In genomic region chr15:74955796-74956647, GRCh38 we compare ENCODE assay signal across 2 cellular contexts.
TF ChIP-seq lines count a peak whose summit lies in the region.

No MANE protein-coding gene starts in this region.

TF ChIP-seq in A549, 52 proteins besides CTCF, POLR2A, EP300 and RAD21 (continued from another document):
- peak; percentile 91 for TF ChIP-seq USF2 (IDR thresholded peaks at IDR 0.05)
- peak; percentile 82; the same call in 1 of the 2 replicates for TF ChIP-seq MYC (IDR thresholded peaks at IDR 0.05; ENCODE audit: borderline replicate concordance, low read length)
- TF ChIP-seq RNF2 (IDR thresholded peaks at IDR 0.05; ENCODE audit: borderline replicate concordance, low read depth), result peak; percentile 90
- no peak for TF ChIP-seq POLR2AphosphoS2 (conservative IDR thresholded peaks at IDR 0.05; ENCODE audit: low read length)
- peak; percentile 74; the same call in 1 of the 2 replicates for TF ChIP-seq PHF8 (IDR thresholded peaks at IDR 0.05; ENCODE audit: borderline replicate concordance, low read depth)
- peak; percentile 91 for TF ChIP-seq TP53 (CRISPR knock-in tag; IDR thresholded peaks at IDR 0.05)

TF ChIP-seq in GM12878, 131 proteins besides CTCF, POLR2A, EP300 and RAD21 (continued from another document and continues in another):
- TF ChIP-seq CUX1 (IDR thresholded peaks at IDR 0.05; ENCODE audit: insufficient replicate concordance, low read depth, low read length) (no peak), MAX (IDR thresholded peaks at IDR 0.05; ENCODE audit: low read depth, low read length) (peak; percentile 83; the same call in 1 of the 2 replicates), REST (IDR thresholded peaks at IDR 0.05; ENCODE audit: low read depth, low read length) (no peak), ZNF274 (IDR thresholded peaks at IDR 0.05; ENCODE audit: insufficient read depth, insufficient read length) (no peak), BACH1 (IDR thresholded peaks at IDR 0.05; ENCODE audit: borderline replicate concordance) (no peak; the same call in 1 of the 2 replicates), ZNF207 (IDR thresholded peaks at IDR 0.05; ENCODE audit: borderline replicate concordance) (peak; percentile 38; the same call in 1 of the 2 replicates), ZNF592 (IDR thresholded peaks at IDR 0.05) (no peak), POLR2AphosphoS2 (IDR thresholded peaks at IDR 0.05; ENCODE audit: low read depth, low read length) (no peak), ZBED1 (IDR thresholded peaks at IDR 0.05; ENCODE audit: borderline replicate concordance) (no peak), LARP7 (IDR thresholded peaks at IDR 0.05) (peak; percentile 94), IKZF2 (IDR thresholded peaks at IDR 0.05) (no peak), TARDBP (IDR thresholded peaks at IDR 0.05; ENCODE audit: borderline replicate concordance) (no peak), SRF (IDR thresholded peaks at IDR 0.05; ENCODE audit: low read depth in 2 of 2, low read length in 2 of 2) (no peak), BHLHE40 (IDR thresholded peaks at IDR 0.05; ENCODE audit: borderline replicate concordance in 1 of 2, low read depth in 2 of 2, low read length in 1 of 2) (peak; percentile 93 to 98), ZSCAN29 (IDR thresholded peaks at IDR 0.05) (no peak), ZNF217 (IDR thresholded peaks at IDR 0.05) (peak; percentile 58; the same call in 1 of the 2 replicates), TCF3 (IDR thresholded peaks at IDR 0.05; ENCODE audit: borderline replicate concordance, insufficient read depth, low read depth, low read length) (0 out of 2 replicates have a peak, but pooled peaks have one; percentile 12), GATAD2B (conservative IDR thresholded peaks at IDR 0.05; ENCODE audit: low read depth) (0 out of 2 replicates have a peak, but pooled peaks have one; percentile 66), IKZF1 (conservative IDR thresholded peaks at IDR 0.05) (peak; percentile 77), USF2 (IDR thresholded peaks at IDR 0.05; ENCODE audit: borderline replicate concordance, low read depth, low read length) (peak; percentile 46), NR2C2 (IDR thresholded peaks at IDR 0.05; ENCODE audit: borderline replicate concordance, control insufficient read depth, insufficient read length, low read depth) (no peak)
- TF ChIP-seq, protein P1, sequence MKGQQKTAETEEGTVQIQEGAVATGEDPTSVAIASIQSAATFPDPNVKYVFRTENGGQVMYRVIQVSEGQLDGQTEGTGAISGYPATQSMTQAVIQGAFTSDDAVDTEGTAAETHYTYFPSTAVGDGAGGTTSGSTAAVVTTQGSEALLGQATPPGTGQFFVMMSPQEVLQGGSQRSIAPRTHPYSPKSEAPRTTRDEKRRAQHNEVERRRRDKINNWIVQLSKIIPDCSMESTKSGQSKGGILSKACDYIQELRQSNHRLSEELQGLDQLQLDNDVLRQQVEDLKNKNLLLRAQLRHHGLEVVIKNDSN (IDR thresholded peaks at IDR 0.05; ENCODE audit: borderline replicate concordance, extremely low read length, insufficient read depth, low read depth, low read length), result peak; percentile 90
- TF ChIP-seq, protein P2, sequence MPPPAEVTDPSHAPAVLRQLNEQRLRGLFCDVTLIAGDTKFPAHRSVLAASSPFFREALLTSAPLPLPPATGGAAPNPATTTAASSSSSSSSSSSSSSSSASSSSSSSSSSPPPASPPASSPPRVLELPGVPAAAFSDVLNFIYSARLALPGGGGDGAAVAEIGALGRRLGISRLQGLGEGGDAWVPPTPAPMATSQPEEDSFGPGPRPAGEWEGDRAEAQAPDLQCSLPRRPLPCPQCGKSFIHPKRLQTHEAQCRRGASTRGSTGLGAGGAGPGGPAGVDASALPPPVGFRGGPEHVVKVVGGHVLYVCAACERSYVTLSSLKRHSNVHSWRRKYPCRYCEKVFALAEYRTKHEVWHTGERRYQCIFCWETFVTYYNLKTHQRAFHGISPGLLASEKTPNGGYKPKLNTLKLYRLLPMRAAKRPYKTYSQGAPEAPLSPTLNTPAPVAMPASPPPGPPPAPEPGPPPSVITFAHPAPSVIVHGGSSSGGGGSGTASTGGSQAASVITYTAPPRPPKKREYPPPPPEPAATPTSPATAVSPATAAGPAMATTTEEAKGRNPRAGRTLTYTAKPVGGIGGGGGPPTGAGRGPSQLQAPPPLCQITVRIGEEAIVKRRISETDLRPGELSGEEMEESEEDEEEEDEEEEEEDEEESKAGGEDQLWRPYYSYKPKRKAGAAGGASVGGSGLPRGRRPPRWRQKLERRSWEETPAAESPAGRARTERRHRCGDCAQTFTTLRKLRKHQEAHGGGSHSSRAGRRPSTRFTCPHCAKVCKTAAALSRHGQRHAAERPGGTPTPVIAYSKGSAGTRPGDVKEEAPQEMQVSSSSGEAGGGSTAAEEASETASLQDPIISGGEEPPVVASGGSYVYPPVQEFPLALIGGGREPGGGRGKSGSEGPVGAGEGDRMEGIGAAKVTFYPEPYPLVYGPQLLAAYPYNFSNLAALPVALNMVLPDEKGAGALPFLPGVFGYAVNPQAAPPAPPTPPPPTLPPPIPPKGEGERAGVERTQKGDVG (CRISPR knock-in tag; IDR thresholded peaks at IDR 0.05), result no peak
- TF ChIP-seq, protein P3, sequence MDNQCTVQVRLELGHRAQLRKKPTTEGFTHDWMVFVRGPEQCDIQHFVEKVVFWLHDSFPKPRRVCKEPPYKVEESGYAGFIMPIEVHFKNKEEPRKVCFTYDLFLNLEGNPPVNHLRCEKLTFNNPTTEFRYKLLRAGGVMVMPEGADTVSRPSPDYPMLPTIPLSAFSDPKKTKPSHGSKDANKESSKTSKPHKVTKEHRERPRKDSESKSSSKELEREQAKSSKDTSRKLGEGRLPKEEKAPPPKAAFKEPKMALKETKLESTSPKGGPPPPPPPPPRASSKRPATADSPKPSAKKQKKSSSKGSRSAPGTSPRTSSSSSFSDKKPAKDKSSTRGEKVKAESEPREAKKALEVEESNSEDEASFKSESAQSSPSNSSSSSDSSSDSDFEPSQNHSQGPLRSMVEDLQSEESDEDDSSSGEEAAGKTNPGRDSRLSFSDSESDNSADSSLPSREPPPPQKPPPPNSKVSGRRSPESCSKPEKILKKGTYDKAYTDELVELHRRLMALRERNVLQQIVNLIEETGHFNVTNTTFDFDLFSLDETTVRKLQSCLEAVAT (IDR thresholded peaks at IDR 0.05), result 0 out of 2 replicates have a peak, but pooled peaks have one; percentile 58
- TF ChIP-seq, protein P4, sequence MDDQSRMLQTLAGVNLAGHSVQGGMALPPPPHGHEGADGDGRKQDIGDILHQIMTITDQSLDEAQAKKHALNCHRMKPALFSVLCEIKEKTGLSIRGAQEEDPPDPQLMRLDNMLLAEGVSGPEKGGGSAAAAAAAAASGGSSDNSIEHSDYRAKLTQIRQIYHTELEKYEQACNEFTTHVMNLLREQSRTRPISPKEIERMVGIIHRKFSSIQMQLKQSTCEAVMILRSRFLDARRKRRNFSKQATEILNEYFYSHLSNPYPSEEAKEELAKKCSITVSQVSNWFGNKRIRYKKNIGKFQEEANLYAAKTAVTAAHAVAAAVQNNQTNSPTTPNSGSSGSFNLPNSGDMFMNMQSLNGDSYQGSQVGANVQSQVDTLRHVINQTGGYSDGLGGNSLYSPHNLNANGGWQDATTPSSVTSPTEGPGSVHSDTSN (IDR thresholded peaks at IDR 0.05; ENCODE audit: insufficient replicate concordance, low read depth, low read length), result no peak
- TF ChIP-seq, protein P5, sequence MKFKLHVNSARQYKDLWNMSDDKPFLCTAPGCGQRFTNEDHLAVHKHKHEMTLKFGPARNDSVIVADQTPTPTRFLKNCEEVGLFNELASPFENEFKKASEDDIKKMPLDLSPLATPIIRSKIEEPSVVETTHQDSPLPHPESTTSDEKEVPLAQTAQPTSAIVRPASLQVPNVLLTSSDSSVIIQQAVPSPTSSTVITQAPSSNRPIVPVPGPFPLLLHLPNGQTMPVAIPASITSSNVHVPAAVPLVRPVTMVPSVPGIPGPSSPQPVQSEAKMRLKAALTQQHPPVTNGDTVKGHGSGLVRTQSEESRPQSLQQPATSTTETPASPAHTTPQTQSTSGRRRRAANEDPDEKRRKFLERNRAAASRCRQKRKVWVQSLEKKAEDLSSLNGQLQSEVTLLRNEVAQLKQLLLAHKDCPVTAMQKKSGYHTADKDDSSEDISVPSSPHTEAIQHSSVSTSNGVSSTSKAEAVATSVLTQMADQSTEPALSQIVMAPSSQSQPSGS (IDR thresholded peaks at IDR 0.05; ENCODE audit: low read length), result no peak
